1 cellular context compared by ENCODE assay signal in the genomic region with DNA sequence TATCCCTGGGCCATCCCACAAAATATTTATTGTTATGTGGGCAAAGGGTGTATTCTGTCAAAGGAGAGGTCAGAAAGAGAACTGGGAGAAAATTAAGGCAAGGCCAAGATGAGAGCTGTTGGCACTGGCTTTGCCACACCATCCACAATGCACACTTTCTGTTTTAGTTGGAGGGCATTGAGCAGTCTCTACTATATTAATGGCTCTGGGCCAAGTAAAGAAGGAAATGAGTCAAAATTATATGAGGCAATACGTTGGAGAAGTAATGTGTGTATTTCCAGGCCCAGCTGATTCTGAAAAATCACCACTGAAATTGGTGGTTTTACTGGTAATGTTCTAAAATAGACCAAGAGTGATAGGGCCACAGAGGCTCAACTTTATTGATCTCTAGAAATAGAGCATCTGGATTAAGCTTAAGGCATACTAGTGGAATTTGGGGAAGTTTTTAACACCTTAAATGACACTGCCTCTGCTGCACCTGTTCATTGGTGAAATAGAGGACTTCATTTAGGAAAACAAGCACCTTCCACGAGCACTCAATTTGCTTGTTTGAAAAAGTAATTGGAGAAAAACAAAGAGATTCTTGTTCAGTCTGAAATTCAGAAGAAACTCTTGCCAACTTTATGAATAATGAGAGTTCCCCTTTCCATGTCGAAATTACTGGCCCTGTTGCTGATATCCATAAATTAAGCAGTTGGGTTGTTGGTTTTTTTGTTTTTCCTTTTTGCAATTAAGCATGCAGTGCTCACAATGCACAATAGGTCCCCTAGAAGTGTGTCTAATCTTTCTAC.
TF ChIP-seq lines count a peak whose summit lies in the region.

No MANE protein-coding gene starts in this region.

TF ChIP-seq in GM12878, 131 proteins besides CTCF, POLR2A, EP300 and RAD21 (continued from another document and continues in another):
- TF ChIP-seq, protein P1, sequence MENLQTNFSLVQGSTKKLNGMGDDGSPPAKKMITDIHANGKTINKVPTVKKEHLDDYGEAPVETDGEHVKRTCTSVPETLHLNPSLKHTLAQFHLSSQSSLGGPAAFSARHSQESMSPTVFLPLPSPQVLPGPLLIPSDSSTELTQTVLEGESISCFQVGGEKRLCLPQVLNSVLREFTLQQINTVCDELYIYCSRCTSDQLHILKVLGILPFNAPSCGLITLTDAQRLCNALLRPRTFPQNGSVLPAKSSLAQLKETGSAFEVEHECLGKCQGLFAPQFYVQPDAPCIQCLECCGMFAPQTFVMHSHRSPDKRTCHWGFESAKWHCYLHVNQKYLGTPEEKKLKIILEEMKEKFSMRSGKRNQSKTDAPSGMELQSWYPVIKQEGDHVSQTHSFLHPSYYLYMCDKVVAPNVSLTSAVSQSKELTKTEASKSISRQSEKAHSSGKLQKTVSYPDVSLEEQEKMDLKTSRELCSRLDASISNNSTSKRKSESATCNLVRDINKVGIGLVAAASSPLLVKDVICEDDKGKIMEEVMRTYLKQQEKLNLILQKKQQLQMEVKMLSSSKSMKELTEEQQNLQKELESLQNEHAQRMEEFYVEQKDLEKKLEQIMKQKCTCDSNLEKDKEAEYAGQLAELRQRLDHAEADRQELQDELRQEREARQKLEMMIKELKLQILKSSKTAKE (IDR thresholded peaks at IDR 0.05; ENCODE audit: low read depth, poor library complexity, severe bottlenecking) = peak; percentile 28
- TF ChIP-seq POU2F2 (IDR thresholded peaks at IDR 0.05; ENCODE audit: borderline replicate concordance, low read depth, low read length) (no peak), CBX3 (IDR thresholded peaks at IDR 0.05; ENCODE audit: borderline replicate concordance, low read depth) (no peak), IKZF2 (IDR thresholded peaks at IDR 0.05) (peak; percentile 52 to 76; a peak in 3 of 4 replicates), IKZF1 (conservative IDR thresholded peaks at IDR 0.05) (peak; percentile 67), GATAD2B (conservative IDR thresholded peaks at IDR 0.05; ENCODE audit: low read depth) (0 out of 2 replicates have a peak, but pooled peaks have one; percentile 44), POLR2AphosphoS5 (IDR thresholded peaks at IDR 0.05; ENCODE audit: low read length) (no peak), CHD4 (IDR thresholded peaks at IDR 0.05) (no peak), ZBED1 (IDR thresholded peaks at IDR 0.05; ENCODE audit: borderline replicate concordance) (no peak), YBX1 (IDR thresholded peaks at IDR 0.05) (no peak), SREBF2 (IDR thresholded peaks at IDR 0.05; ENCODE audit: low read length) (no peak), DPF2 (IDR thresholded peaks at IDR 0.05) (peak; percentile 59; the same call in 1 of the 2 replicates), MTA2 (IDR thresholded peaks at IDR 0.05; ENCODE audit: low read depth) (peak; percentile 78), SMAD1 (IDR thresholded peaks at IDR 0.05; ENCODE audit: low read depth, partially characterized antibody) (peak; percentile 94), CHD1 (IDR thresholded peaks at IDR 0.05; ENCODE audit: low read depth, low read length) (no peak), ZNF384 (IDR thresholded peaks at IDR 0.05; ENCODE audit: borderline replicate concordance, low read depth, low read length) (no peak), MTA3 (IDR thresholded peaks at IDR 0.05; ENCODE audit: borderline replicate concordance, low read length) (no peak), ZNF274 (IDR thresholded peaks at IDR 0.05; ENCODE audit: insufficient read depth, insufficient read length) (no peak), HDAC2 (IDR thresholded peaks at IDR 0.05) (no peak), ETV6 (conservative IDR thresholded peaks at IDR 0.05 in 1 of 2, IDR thresholded peaks at IDR 0.05 in 1 of 2; ENCODE audit: borderline replicate concordance in 1 of 2, low read depth in 1 of 2) (no peak), SUZ12 (IDR thresholded peaks at IDR 0.05; ENCODE audit: unreplicated experiment) (no peak), RUNX3 (IDR thresholded peaks at IDR 0.05; ENCODE audit: low read length) (peak; percentile 39; the same call in 1 of the 2 replicates)
- TF ChIP-seq, protein P2, sequence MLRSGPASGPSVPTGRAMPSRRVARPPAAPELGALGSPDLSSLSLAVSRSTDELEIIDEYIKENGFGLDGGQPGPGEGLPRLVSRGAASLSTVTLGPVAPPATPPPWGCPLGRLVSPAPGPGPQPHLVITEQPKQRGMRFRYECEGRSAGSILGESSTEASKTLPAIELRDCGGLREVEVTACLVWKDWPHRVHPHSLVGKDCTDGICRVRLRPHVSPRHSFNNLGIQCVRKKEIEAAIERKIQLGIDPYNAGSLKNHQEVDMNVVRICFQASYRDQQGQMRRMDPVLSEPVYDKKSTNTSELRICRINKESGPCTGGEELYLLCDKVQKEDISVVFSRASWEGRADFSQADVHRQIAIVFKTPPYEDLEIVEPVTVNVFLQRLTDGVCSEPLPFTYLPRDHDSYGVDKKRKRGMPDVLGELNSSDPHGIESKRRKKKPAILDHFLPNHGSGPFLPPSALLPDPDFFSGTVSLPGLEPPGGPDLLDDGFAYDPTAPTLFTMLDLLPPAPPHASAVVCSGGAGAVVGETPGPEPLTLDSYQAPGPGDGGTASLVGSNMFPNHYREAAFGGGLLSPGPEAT (IDR thresholded peaks at IDR 0.05; ENCODE audit: low read depth) = no peak
- TF ChIP-seq, protein P3, sequence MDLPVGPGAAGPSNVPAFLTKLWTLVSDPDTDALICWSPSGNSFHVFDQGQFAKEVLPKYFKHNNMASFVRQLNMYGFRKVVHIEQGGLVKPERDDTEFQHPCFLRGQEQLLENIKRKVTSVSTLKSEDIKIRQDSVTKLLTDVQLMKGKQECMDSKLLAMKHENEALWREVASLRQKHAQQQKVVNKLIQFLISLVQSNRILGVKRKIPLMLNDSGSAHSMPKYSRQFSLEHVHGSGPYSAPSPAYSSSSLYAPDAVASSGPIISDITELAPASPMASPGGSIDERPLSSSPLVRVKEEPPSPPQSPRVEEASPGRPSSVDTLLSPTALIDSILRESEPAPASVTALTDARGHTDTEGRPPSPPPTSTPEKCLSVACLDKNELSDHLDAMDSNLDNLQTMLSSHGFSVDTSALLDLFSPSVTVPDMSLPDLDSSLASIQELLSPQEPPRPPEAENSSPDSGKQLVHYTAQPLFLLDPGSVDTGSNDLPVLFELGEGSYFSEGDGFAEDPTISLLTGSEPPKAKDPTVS (IDR thresholded peaks at IDR 0.05; ENCODE audit: low read depth, low read length) = no peak
- TF ChIP-seq, protein P4, sequence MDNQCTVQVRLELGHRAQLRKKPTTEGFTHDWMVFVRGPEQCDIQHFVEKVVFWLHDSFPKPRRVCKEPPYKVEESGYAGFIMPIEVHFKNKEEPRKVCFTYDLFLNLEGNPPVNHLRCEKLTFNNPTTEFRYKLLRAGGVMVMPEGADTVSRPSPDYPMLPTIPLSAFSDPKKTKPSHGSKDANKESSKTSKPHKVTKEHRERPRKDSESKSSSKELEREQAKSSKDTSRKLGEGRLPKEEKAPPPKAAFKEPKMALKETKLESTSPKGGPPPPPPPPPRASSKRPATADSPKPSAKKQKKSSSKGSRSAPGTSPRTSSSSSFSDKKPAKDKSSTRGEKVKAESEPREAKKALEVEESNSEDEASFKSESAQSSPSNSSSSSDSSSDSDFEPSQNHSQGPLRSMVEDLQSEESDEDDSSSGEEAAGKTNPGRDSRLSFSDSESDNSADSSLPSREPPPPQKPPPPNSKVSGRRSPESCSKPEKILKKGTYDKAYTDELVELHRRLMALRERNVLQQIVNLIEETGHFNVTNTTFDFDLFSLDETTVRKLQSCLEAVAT (IDR thresholded peaks at IDR 0.05) = no peak
- TF ChIP-seq, protein P5, sequence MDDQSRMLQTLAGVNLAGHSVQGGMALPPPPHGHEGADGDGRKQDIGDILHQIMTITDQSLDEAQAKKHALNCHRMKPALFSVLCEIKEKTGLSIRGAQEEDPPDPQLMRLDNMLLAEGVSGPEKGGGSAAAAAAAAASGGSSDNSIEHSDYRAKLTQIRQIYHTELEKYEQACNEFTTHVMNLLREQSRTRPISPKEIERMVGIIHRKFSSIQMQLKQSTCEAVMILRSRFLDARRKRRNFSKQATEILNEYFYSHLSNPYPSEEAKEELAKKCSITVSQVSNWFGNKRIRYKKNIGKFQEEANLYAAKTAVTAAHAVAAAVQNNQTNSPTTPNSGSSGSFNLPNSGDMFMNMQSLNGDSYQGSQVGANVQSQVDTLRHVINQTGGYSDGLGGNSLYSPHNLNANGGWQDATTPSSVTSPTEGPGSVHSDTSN (IDR thresholded peaks at IDR 0.05; ENCODE audit: insufficient replicate concordance, low read depth, low read length) = no peak
- TF ChIP-seq, protein P6, sequence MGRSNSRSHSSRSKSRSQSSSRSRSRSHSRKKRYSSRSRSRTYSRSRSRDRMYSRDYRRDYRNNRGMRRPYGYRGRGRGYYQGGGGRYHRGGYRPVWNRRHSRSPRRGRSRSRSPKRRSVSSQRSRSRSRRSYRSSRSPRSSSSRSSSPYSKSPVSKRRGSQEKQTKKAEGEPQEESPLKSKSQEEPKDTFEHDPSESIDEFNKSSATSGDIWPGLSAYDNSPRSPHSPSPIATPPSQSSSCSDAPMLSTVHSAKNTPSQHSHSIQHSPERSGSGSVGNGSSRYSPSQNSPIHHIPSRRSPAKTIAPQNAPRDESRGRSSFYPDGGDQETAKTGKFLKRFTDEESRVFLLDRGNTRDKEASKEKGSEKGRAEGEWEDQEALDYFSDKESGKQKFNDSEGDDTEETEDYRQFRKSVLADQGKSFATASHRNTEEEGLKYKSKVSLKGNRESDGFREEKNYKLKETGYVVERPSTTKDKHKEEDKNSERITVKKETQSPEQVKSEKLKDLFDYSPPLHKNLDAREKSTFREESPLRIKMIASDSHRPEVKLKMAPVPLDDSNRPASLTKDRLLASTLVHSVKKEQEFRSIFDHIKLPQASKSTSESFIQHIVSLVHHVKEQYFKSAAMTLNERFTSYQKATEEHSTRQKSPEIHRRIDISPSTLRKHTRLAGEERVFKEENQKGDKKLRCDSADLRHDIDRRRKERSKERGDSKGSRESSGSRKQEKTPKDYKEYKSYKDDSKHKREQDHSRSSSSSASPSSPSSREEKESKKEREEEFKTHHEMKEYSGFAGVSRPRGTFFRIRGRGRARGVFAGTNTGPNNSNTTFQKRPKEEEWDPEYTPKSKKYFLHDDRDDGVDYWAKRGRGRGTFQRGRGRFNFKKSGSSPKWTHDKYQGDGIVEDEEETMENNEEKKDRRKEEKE (IDR thresholded peaks at IDR 0.05) = no peak
- TF ChIP-seq, protein P7, sequence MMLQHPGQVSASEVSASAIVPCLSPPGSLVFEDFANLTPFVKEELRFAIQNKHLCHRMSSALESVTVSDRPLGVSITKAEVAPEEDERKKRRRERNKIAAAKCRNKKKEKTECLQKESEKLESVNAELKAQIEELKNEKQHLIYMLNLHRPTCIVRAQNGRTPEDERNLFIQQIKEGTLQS (IDR thresholded peaks at IDR 0.05; ENCODE audit: borderline replicate concordance, extremely low read depth, low read depth, low read length) = no peak
- TF ChIP-seq, protein P8, sequence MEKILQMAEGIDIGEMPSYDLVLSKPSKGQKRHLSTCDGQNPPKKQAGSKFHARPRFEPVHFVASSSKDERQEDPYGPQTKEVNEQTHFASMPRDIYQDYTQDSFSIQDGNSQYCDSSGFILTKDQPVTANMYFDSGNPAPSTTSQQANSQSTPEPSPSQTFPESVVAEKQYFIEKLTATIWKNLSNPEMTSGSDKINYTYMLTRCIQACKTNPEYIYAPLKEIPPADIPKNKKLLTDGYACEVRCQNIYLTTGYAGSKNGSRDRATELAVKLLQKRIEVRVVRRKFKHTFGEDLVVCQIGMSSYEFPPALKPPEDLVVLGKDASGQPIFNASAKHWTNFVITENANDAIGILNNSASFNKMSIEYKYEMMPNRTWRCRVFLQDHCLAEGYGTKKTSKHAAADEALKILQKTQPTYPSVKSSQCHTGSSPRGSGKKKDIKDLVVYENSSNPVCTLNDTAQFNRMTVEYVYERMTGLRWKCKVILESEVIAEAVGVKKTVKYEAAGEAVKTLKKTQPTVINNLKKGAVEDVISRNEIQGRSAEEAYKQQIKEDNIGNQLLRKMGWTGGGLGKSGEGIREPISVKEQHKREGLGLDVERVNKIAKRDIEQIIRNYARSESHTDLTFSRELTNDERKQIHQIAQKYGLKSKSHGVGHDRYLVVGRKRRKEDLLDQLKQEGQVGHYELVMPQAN (conservative IDR thresholded peaks at IDR 0.05) = no peak
- TF ChIP-seq, protein P9, sequence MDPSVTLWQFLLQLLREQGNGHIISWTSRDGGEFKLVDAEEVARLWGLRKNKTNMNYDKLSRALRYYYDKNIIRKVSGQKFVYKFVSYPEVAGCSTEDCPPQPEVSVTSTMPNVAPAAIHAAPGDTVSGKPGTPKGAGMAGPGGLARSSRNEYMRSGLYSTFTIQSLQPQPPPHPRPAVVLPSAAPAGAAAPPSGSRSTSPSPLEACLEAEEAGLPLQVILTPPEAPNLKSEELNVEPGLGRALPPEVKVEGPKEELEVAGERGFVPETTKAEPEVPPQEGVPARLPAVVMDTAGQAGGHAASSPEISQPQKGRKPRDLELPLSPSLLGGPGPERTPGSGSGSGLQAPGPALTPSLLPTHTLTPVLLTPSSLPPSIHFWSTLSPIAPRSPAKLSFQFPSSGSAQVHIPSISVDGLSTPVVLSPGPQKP (IDR thresholded peaks at IDR 0.05; ENCODE audit: low read depth, low read length) = no peak
- TF ChIP-seq, protein P10, sequence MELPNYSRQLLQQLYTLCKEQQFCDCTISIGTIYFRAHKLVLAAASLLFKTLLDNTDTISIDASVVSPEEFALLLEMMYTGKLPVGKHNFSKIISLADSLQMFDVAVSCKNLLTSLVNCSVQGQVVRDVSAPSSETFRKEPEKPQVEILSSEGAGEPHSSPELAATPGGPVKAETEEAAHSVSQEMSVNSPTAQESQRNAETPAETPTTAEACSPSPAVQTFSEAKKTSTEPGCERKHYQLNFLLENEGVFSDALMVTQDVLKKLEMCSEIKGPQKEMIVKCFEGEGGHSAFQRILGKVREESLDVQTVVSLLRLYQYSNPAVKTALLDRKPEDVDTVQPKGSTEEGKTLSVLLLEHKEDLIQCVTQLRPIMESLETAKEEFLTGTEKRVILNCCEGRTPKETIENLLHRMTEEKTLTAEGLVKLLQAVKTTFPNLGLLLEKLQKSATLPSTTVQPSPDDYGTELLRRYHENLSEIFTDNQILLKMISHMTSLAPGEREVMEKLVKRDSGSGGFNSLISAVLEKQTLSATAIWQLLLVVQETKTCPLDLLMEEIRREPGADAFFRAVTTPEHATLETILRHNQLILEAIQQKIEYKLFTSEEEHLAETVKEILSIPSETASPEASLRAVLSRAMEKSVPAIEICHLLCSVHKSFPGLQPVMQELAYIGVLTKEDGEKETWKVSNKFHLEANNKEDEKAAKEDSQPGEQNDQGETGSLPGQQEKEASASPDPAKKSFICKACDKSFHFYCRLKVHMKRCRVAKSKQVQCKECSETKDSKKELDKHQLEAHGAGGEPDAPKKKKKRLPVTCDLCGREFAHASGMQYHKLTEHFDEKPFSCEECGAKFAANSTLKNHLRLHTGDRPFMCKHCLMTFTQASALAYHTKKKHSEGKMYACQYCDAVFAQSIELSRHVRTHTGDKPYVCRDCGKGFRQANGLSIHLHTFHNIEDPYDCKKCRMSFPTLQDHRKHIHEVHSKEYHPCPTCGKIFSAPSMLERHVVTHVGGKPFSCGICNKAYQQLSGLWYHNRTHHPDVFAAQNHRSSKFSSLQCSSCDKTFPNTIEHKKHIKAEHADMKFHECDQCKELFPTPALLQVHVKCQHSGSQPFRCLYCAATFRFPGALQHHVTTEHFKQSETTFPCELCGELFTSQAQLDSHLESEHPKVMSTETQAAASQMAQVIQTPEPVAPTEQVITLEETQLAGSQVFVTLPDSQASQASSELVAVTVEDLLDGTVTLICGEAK (IDR thresholded peaks at IDR 0.05; ENCODE audit: borderline replicate concordance) = peak; percentile 55; the same call in 1 of the 2 replicates
